Comparison of ENCODE assay signal across 28 cellular contexts in genomic region chr12:97609957-97610356, GRCh38.
DNase-seq lines count a peak whose midpoint lies in the region; ATAC-seq, FAIRE-seq and TF ChIP-seq lines count a peak whose summit lies in the region.
"Had no signal": no experiment of that assay in that cellular context is flagged by ENCODE, and none has a peak within 500 bp of the region (broad histone marks: within the 10 kb centered on the region; RNA-seq: fewer than 3 reads in every experiment).

No MANE protein-coding gene starts in this region.

- POLR2A ChIA-PET in MCF 10A (lab: Yijun Ruan, JAX): no interaction called here

- no peak overlapping the region for H3K23ac ChIP-seq in mesendoderm (ENCODE audit: low read length)

- dilution Hi-C loops in mammary epithelial cell (cut with HindIII; ENCODE audit: low sequenced_read_pairs): no loop called here

- DNase-seq in mammary epithelial cell (no peak), MCF 10A (ENCODE audit: unreplicated experiment) (no peak), astrocyte (ENCODE audit: low read depth) (no peak), mesendoderm (peak; percentile 8), NCI-H1092 (lab: John Stamatoyannopoulos, UW) (no peak), posterior cingulate gyrus (no peak)
- DNase-seq: Caco-2; CD8-positive, alpha-beta T cell; DMS 273 treated with DMSO at 0.1 percent for 48 hours; DMS79 treated with DMSO at 0.1 percent for 48 hours; GF-D8; Kasumi-1; MV-4-11; NCI-H2029; NCI-H446; NCI-H526; NCI-H82; NK-92 treated with Interleukin-12 subunit alpha and Interleukin-12 subunit beta, amount 100 ng/mL, for 24 hours; PC-3; SJCRH30 had no signal

- H4K20me1 ChIP-seq in mammary epithelial cell (ENCODE audit: insufficient read depth, low read length) (no peaks in the 10 kb centered on the region), astrocyte (ENCODE audit: insufficient read depth, low read length) (no peaks in the 10 kb centered on the region)

- H3K36me3 Mint-ChIP-seq in MCF 10A (ENCODE audit: insufficient read depth, unreplicated experiment) (no peaks in the 10 kb centered on the region), astrocyte (ENCODE audit: low read depth, unreplicated experiment) (no peaks in the 10 kb centered on the region)
- H3K36me3 Mint-ChIP-seq: CD8-positive, alpha-beta T cell had no signal

- H3K27ac Mint-ChIP-seq in MCF 10A (ENCODE audit: low read depth, unreplicated experiment): no peak overlapping the region
- no peak overlapping the region for H3K27ac Mint-ChIP-seq in astrocyte (ENCODE audit: unreplicated experiment)
- H3K27ac Mint-ChIP-seq: B cell; CD8-positive, alpha-beta T cell had no signal

- H3K9me3 Mint-ChIP-seq in MCF 10A (ENCODE audit: unreplicated experiment) (peaks cover 7% of the 10 kb centered on the region), astrocyte (ENCODE audit: unreplicated experiment) (no peaks in the 10 kb centered on the region)

- H3K18ac ChIP-seq in mesendoderm (ENCODE audit: low read length): no peak overlapping the region

- H3K4me3 Mint-ChIP-seq in MCF 10A (ENCODE audit: unreplicated experiment): no peak overlapping the region
- H3K4me3 Mint-ChIP-seq in astrocyte (ENCODE audit: unreplicated experiment): no peak overlapping the region
- H3K4me3 Mint-ChIP-seq: B cell; CD8-positive, alpha-beta T cell had no signal

- H4K8ac ChIP-seq in mesendoderm (ENCODE audit: low read depth, low read length): no peak overlapping the region

- H2BK15ac ChIP-seq in mesendoderm (replicated peaks; ENCODE audit: low read depth): no peak overlapping the region

- H2AFZ ChIP-seq in mammary epithelial cell (ENCODE audit: low read depth, low read length) (peak overlapping the region; percentile 34), astrocyte (ENCODE audit: low read depth, low read length) (peak overlapping the region; percentile 15)

- CTCF ChIA-PET in mammary epithelial cell (lab: Charles Lee; ENCODE audit: low non-redundant PET) (no interaction called here), MCF 10A (lab: Yijun Ruan, JAX) (no interaction called here)

- no peaks in the 10 kb centered on the region for H3K4me1 ChIP-seq in mammary epithelial cell (ENCODE audit: insufficient read depth, low read length)
- no peaks in the 10 kb centered on the region for H3K4me1 ChIP-seq in astrocyte (ENCODE audit: insufficient read depth, low read length)
- H3K4me1 ChIP-seq in mesendoderm (ENCODE audit: control insufficient read depth, low read depth, low read length): no peaks in the 10 kb centered on the region
- H3K4me1 ChIP-seq: Caco-2, SJCRH30 had no signal

- H3K27me3 ChIP-seq in mammary epithelial cell (ENCODE audit: insufficient read depth, low read length) (no peaks in the 10 kb centered on the region), astrocyte (ENCODE audit: insufficient read depth, low read length) (no peaks in the 10 kb centered on the region), mesendoderm (ENCODE audit: insufficient read depth, low read length, poor library complexity) (no peaks in the 10 kb centered on the region)
- H3K27me3 ChIP-seq: SJCRH30 had no signal

- H3K4me3 ChIP-seq in mammary epithelial cell (replicated peaks in 1 of 3; ENCODE audit: insufficient read depth in 1 of 3, low read depth in 2 of 3, low read length in 3 of 3): no peak overlapping the region
- H3K4me3 ChIP-seq in astrocyte (ENCODE audit: insufficient read depth, low read depth, low read length): no peak overlapping the region
- no peak overlapping the region for H3K4me3 ChIP-seq in mesendoderm (ENCODE audit: low read length)
- H3K4me3 ChIP-seq: K562, SJCRH30 had no signal

- H3K27me3 Mint-ChIP-seq in MCF 10A (ENCODE audit: insufficient read depth, unreplicated experiment): no peaks in the 10 kb centered on the region
- H3K27me3 Mint-ChIP-seq in astrocyte (ENCODE audit: low read depth, unreplicated experiment): no peaks in the 10 kb centered on the region
- H3K27me3 Mint-ChIP-seq: B cell had no signal

- in situ Hi-C loops in mammary epithelial cell (cut with MboI; ENCODE audit: low sequenced_read_pairs in 2 of 2): no loop called here

- FAIRE-seq in astrocyte (lab: Jason Lieb, UNC): no peak
- FAIRE-seq: GM19239, K562 had no signal

- BruUV-seq in mammary epithelial cell (replicated peaks; lab: Mats Ljungman, UMichigan): no TSS peak
- BruUV-seq in MCF 10A (replicated peaks; lab: Mats Ljungman, UMichigan): no TSS peak

- no peaks in the 10 kb centered on the region for H3K9me3 ChIP-seq in mammary epithelial cell (replicated peaks; ENCODE audit: insufficient read depth, low read length)
- no peaks in the 10 kb centered on the region for H3K9me3 ChIP-seq in astrocyte (ENCODE audit: insufficient read depth, low read depth, low read length)
- H3K9me3 ChIP-seq: SJCRH30 had no signal

- peak overlapping the region; percentile 58 for H3K56ac ChIP-seq in mesendoderm (ENCODE audit: low read length)

- H2BK5ac ChIP-seq in mesendoderm (ENCODE audit: low read length): no peak overlapping the region

- no peak for ATAC-seq in GM21515 (IDR thresholded peaks at IDR 0.05; ENCODE audit: unreplicated experiment)
- ATAC-seq: CD8-positive, alpha-beta T cell; K562; PC-3; Right ventricle myocardium inferior; SK-N-SH treated with all-trans-retinoic acid at 6 μM for 48 hours had no signal

- H3K4me1 Mint-ChIP-seq in MCF 10A (ENCODE audit: insufficient read depth, unreplicated experiment) (peaks cover 12% of the 10 kb centered on the region), astrocyte (ENCODE audit: low read depth, unreplicated experiment) (no peaks in the 10 kb centered on the region)
- H3K4me1 Mint-ChIP-seq: B cell had no signal

- H2AK5ac ChIP-seq in mesendoderm (ENCODE audit: low read length): no peak overlapping the region

- H3K9ac ChIP-seq in mammary epithelial cell (ENCODE audit: insufficient read depth, low read length): no peak overlapping the region
- no peak overlapping the region for H3K9ac ChIP-seq in astrocyte (ENCODE audit: low read length)
- H3K9ac ChIP-seq in mesendoderm (ENCODE audit: low read length): no peak overlapping the region

- H3K4ac ChIP-seq in mesendoderm (ENCODE audit: low read depth, low read length): no peak overlapping the region

- WGBS in mammary epithelial cell (ENCODE audit: low coverage, missing lambda C conversion rate): 100% methylated on average over 2 of the region's 2 CpGs
- WGBS in mesendoderm (ENCODE audit: extremely low coverage, insufficient coverage, low lambda C conversion rate): no CpG with 5 or more reads among the region's 2 CpGs

- H3K79me2 ChIP-seq in mammary epithelial cell (ENCODE audit: insufficient read depth, low read length) (no peaks in the 10 kb centered on the region), astrocyte (ENCODE audit: insufficient read depth, low read length) (no peaks in the 10 kb centered on the region), mesendoderm (ENCODE audit: control insufficient read depth, insufficient read depth, low read length) (no peaks in the 10 kb centered on the region)

- no peaks in the 10 kb centered on the region for H3K79me1 ChIP-seq in mesendoderm (ENCODE audit: low read length)

- no peak overlapping the region for H2BK120ac ChIP-seq in mesendoderm (ENCODE audit: low read depth, low read length)

- H3K36me3 ChIP-seq in mammary epithelial cell (ENCODE audit: insufficient read depth, low read length): no peaks in the 10 kb centered on the region
- no peaks in the 10 kb centered on the region for H3K36me3 ChIP-seq in astrocyte (ENCODE audit: insufficient read depth, low read length)
- H3K36me3 ChIP-seq in mesendoderm (ENCODE audit: control insufficient read depth, insufficient read depth, low read length): no peaks in the 10 kb centered on the region
- H3K36me3 ChIP-seq: SJCRH30 had no signal

- TF ChIP-seq CTCF in mammary epithelial cell (conservative IDR thresholded peaks at IDR 0.05 in 1 of 2, IDR thresholded peaks at IDR 0.05 in 1 of 2; ENCODE audit: extremely low read depth in 1 of 2, insufficient read depth in 1 of 2, low read depth in 1 of 2, low read length in 2 of 2) (no peak), MCF 10A (IDR thresholded peaks at IDR 0.05; ENCODE audit: unreplicated experiment) (no peak), astrocyte (IDR thresholded peaks at IDR 0.05; ENCODE audit: insufficient read depth, low read depth, low read length) (no peak)

- no peak overlapping the region for H3K27ac ChIP-seq in mammary epithelial cell (ENCODE audit: insufficient read depth, low read depth, low read length)
- H3K27ac ChIP-seq in astrocyte (ENCODE audit: low read depth, low read length): no peak overlapping the region
- no peak overlapping the region for H3K27ac ChIP-seq in mesendoderm (ENCODE audit: low read depth, low read length)
- H3K27ac ChIP-seq: 22Rv1, C4-2B, SJCRH30 had no signal

- no peak overlapping the region for H3K4me2 ChIP-seq in mammary epithelial cell (ENCODE audit: insufficient read depth, low read depth, low read length)
- no peak overlapping the region for H3K4me2 ChIP-seq in astrocyte (ENCODE audit: low read length)
- H3K4me2 ChIP-seq in mesendoderm (ENCODE audit: low read length): no peak overlapping the region

- intact Hi-C loops in mammary epithelial cell (cut with micrococcal nuclease) (no loop called here), MCF 10A (cut with micrococcal nuclease) (no loop called here), posterior cingulate gyrus (cut with DNase I) (no loop called here)

- no peak overlapping the region for H4K5ac ChIP-seq in mesendoderm (ENCODE audit: low read length)
